Comparison of ENCODE assay signal across 1 cellular context in the genomic region with DNA sequence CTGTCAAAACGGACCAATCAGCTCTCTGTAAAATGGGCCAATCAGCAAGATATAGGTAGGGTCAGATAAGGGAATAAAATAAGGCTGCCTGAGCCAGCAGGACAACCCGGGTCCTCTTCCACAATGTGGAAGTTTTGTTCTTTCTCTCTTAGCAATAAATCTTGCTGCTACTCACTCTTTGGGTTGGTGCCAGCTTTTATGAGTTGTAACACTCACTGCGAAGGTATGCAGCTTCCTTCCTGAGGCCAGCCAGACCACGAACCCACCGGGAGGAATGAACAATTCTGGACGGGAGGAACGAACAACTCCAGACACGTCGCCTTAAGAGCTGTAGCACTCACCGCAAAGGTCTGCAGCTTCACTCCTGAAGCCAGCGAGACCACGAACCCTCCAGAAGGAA.
TF ChIP-seq lines count a peak whose summit lies in the region.

No MANE protein-coding gene starts in this region.

TF ChIP-seq in K562, 482 proteins besides CTCF, POLR2A, EP300 and RAD21 (continued from another document):
- TF ChIP-seq, protein P1, sequence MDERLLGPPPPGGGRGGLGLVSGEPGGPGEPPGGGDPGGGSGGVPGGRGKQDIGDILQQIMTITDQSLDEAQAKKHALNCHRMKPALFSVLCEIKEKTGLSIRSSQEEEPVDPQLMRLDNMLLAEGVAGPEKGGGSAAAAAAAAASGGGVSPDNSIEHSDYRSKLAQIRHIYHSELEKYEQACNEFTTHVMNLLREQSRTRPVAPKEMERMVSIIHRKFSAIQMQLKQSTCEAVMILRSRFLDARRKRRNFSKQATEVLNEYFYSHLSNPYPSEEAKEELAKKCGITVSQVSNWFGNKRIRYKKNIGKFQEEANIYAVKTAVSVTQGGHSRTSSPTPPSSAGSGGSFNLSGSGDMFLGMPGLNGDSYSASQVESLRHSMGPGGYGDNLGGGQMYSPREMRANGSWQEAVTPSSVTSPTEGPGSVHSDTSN (CRISPR knock-in tag; IDR thresholded peaks at IDR 0.05; ENCODE audit: low read depth), result no peak
- TF ChIP-seq, protein P1 (tag; conservative IDR thresholded peaks at IDR 0.05; ENCODE audit: low read depth), result peak; percentile 63
- TF ChIP-seq, protein P2, sequence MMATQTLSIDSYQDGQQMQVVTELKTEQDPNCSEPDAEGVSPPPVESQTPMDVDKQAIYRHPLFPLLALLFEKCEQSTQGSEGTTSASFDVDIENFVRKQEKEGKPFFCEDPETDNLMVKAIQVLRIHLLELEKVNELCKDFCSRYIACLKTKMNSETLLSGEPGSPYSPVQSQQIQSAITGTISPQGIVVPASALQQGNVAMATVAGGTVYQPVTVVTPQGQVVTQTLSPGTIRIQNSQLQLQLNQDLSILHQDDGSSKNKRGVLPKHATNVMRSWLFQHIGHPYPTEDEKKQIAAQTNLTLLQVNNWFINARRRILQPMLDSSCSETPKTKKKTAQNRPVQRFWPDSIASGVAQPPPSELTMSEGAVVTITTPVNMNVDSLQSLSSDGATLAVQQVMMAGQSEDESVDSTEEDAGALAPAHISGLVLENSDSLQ (IDR thresholded peaks at IDR 0.05), result peak; percentile 66
- no peak for TF ChIP-seq POLR2AphosphoS5 (IDR thresholded peaks at IDR 0.05; ENCODE audit: control insufficient read depth, insufficient read depth, low read depth, low read length)
